Comparison of ENCODE assay signal across 9 cellular contexts in genomic region chr11:20360650-20361049, GRCh38. TPM values are rescaled to one million over a fixed set of nuclear protein-coding genes. Genes with fewer than 3 reads are reported as not detected.
DNase-seq lines count a peak whose midpoint lies in the region; ATAC-seq and TF ChIP-seq lines count a peak whose summit lies in the region.
"Had no signal": no experiment of that assay in that cellular context is flagged by ENCODE, and none has a peak within 500 bp of the region (broad histone marks: within the 10 kb centered on the region; RNA-seq: fewer than 3 reads in every experiment).

No MANE protein-coding gene starts in this region.

- H3K9ac ChIP-seq in adipocyte (ENCODE audit: low read length): no peak overlapping the region

- H3K9me3 Mint-ChIP-seq in osteocyte (ENCODE audit: unreplicated experiment): peaks cover 4% of the 10 kb centered on the region

- no peaks in the 10 kb centered on the region for H3K27me3 ChIP-seq in adipocyte (replicated peaks; ENCODE audit: control insufficient read depth, insufficient read depth, low read length)

- H3K4me3 ChIP-seq in NB4 (ENCODE audit: low read depth, low read length): no peak overlapping the region
- peak overlapping the region; percentile 55 for H3K4me3 ChIP-seq in adipocyte (ENCODE audit: low read length)
- H3K4me3 ChIP-seq: cardiac muscle cell had no signal

- peaks cover 9% of the 10 kb centered on the region for H3K4me1 ChIP-seq in adipocyte (ENCODE audit: control insufficient read depth, insufficient read depth, low read length)

- H3K36me3 ChIP-seq in adipocyte (ENCODE audit: control insufficient read depth, insufficient read depth, low read length, severe bottlenecking): no peaks in the 10 kb centered on the region
- H3K36me3 ChIP-seq: cardiac muscle cell had no signal

- H3K4me3 Mint-ChIP-seq in osteocyte (ENCODE audit: unreplicated experiment): no peak overlapping the region

- peak; percentile 32 for DNase-seq in GM20000 (ENCODE audit: low spot score)
- peak; percentile 42 for DNase-seq in NB4 (ENCODE audit: low read depth)
- no peak for DNase-seq in adipocyte (ENCODE audit: low read depth)
- no peak for DNase-seq in osteocyte (ENCODE audit: extremely low spot score, unreplicated experiment)
- DNase-seq in cardiac septum (ENCODE audit: low spot score): no peak
- no peak for DNase-seq in activated effector memory CD4-positive, alpha-beta T cell treated with anti-CD3 and anti-CD28 coated beads, Interleukin-2, amount 50 U/mL, for 16 hours

- H3K9me3 ChIP-seq in adipocyte (ENCODE audit: control insufficient read depth, low read length): no peaks in the 10 kb centered on the region

- intact Hi-C loops in cardiac septum (cut with DNase I): no loop called here

- no peak for TF ChIP-seq POLR2A in NB4 (IDR thresholded peaks at IDR 0.05; ENCODE audit: extremely low read depth, insufficient read length)

- no peak for TF ChIP-seq CTCF in GM20000 (IDR thresholded peaks at IDR 0.05; ENCODE audit: extremely low read depth, missing control alignments)
- no peak for TF ChIP-seq CTCF in NB4 (IDR thresholded peaks at IDR 0.05; ENCODE audit: low read depth, low read length)
- TF ChIP-seq CTCF in osteocyte (IDR thresholded peaks at IDR 0.05): no peak

- H3K4me1 Mint-ChIP-seq in osteocyte (ENCODE audit: unreplicated experiment): peaks cover 23% of the 10 kb centered on the region

- ATAC-seq in HG02938 (IDR thresholded peaks at IDR 0.05; ENCODE audit: unreplicated experiment) (no peak), HG03469 (IDR thresholded peaks at IDR 0.05; ENCODE audit: unreplicated experiment) (no peak)

- peak overlapping the region; percentile 34 for H3K27ac Mint-ChIP-seq in osteocyte (ENCODE audit: unreplicated experiment)

- H3K36me3 Mint-ChIP-seq in osteocyte (ENCODE audit: unreplicated experiment): no peaks in the 10 kb centered on the region

- H3K27me3 Mint-ChIP-seq in osteocyte (ENCODE audit: unreplicated experiment): peaks cover 22% of the 10 kb centered on the region

RNA-seq across cellular contexts. Expression of gene HTATIP2, which starts 2.9 kb away (rescaled TPM):
- total RNA-seq in osteocyte (19.9 and 24.2 TPM in 2 replicates), cardiac septum (20.1 TPM)

RNA-seq across cellular contexts. Expression of gene PRMT3, which starts 26.9 kb away (rescaled TPM):
- 17.7 and 18.9 TPM in 2 replicates for total RNA-seq in osteocyte
- 9.7 TPM for total RNA-seq in cardiac septum

Comparison
In these comparisons a context has a peak if more than half of its experiments do, and no peak if none do; other contexts are left out.
1. DNase-seq: peak in GM20000 (single experiment) and NB4 (single experiment); none in adipocyte (single experiment), osteocyte (single experiment), cardiac septum (single experiment) and activated effector memory CD4-positive, alpha-beta T cell treated with anti-CD3 and anti-CD28 coated beads, Interleukin-2, amount 50 U/mL, for 16 hours (single experiment).